22 cellular contexts compared by ENCODE assay signal in genomic region chr6:107399927-107400326, GRCh38.
"Had no signal": no experiment of that assay in that cellular context is flagged by ENCODE, and none has a peak within 500 bp of the region (broad histone marks: within the 10 kb centered on the region; RNA-seq: fewer than 3 reads in every experiment).

No MANE protein-coding gene starts in this region.

- ATAC-seq: gastroesophageal sphincter; naive thymus-derived CD8-positive, alpha-beta T cell; right lobe of liver; stimulated activated naive B cell treated with anti-CD40 and anti-IgM and Interleukin-4, amounts not matched to agents 10 μg/mL and 1 μg/mL and 100 μg/mL, for 72 hours; stimulated activated naive CD8-positive, alpha-beta T cell treated with anti-CD3 and anti-CD28 coated beads, Interleukin-15, amount 100 ng/mL, for 72 hours had no signal

- DNase-seq: effector memory CD4-positive, alpha-beta T cell; esophagus squamous epithelium; foreskin fibroblast; glutamatergic neuron; kidney glomerular epithelial cell; mammary epithelial cell; naive thymus-derived CD8-positive, alpha-beta T cell; nucleus accumbens; ovary; right lobe of liver; spleen; stimulated activated CD4-positive, alpha-beta T cell treated with anti-CD3 and anti-CD28 coated beads, Interleukin-15, amount 100 ng/mL, for 24 hours; stimulated activated CD4-positive, alpha-beta T cell treated with anti-CD3 and anti-CD28 coated beads, Interleukin-1b, Interleukin-23, amount 100 ng/mL, for 48 hours; stimulated activated CD4-positive, alpha-beta T cell treated with anti-CD3 and anti-CD28 coated beads, Interleukin-4, amount 100 ng/mL, for 24 hours; stimulated activated naive B cell treated with anti-CD40 and anti-IgM and Interleukin-4, amounts not matched to agents 10 μg/mL and 1 μg/mL and 100 μg/mL, for 72 hours; stimulated activated naive CD8-positive, alpha-beta T cell treated with anti-CD3 and anti-CD28 coated beads, Interleukin-15, amount 100 ng/mL, for 72 hours; testis; transverse colon had no signal

- H3K4me3 Mint-ChIP-seq: central memory CD8-positive, alpha-beta T cell; naive thymus-derived CD8-positive, alpha-beta T cell; stimulated activated naive B cell treated with anti-CD40 and anti-IgM and Interleukin-4, amounts not matched to agents 10 μg/mL and 1 μg/mL and 100 μg/mL, for 72 hours; stimulated activated naive CD8-positive, alpha-beta T cell treated with anti-CD3 and anti-CD28 coated beads, Interleukin-15, amount 100 ng/mL, for 72 hours had no signal

- H3K36me3 ChIP-seq: ovary, right lobe of liver, transverse colon had no signal

- H3K4me1 ChIP-seq: esophagus squamous epithelium, gastroesophageal sphincter, right lobe of liver, spleen, testis had no signal

- H3K9me3 ChIP-seq: testis had no signal

- H3K4me1 Mint-ChIP-seq: stimulated activated naive CD8-positive, alpha-beta T cell treated with anti-CD3 and anti-CD28 coated beads, Interleukin-15, amount 100 ng/mL, for 72 hours had no signal

- H3K27ac ChIP-seq: epithelial cell of prostate, esophagus squamous epithelium, gastroesophageal sphincter, right lobe of liver, spleen, testis had no signal

- H3K27me3 ChIP-seq: esophagus squamous epithelium, gastroesophageal sphincter, ovary, right lobe of liver, spleen, testis, transverse colon had no signal

- H3K4me3 ChIP-seq: esophagus squamous epithelium, gastroesophageal sphincter, mucosa of descending colon, ovary, right lobe of liver, spleen, testis, transverse colon had no signal

- H3K27me3 Mint-ChIP-seq: central memory CD8-positive, alpha-beta T cell; naive thymus-derived CD8-positive, alpha-beta T cell; stimulated activated naive B cell treated with anti-CD40 and anti-IgM and Interleukin-4, amounts not matched to agents 10 μg/mL and 1 μg/mL and 100 μg/mL, for 72 hours; stimulated activated naive CD8-positive, alpha-beta T cell treated with anti-CD3 and anti-CD28 coated beads, Interleukin-15, amount 100 ng/mL, for 72 hours had no signal

- H3K27ac Mint-ChIP-seq: stimulated activated naive B cell treated with anti-CD40 and anti-IgM and Interleukin-4, amounts not matched to agents 10 μg/mL and 1 μg/mL and 100 μg/mL, for 72 hours; stimulated activated naive CD8-positive, alpha-beta T cell treated with anti-CD3 and anti-CD28 coated beads, Interleukin-15, amount 100 ng/mL, for 72 hours had no signal
